17 cellular contexts compared by ENCODE assay signal in the genomic region with DNA sequence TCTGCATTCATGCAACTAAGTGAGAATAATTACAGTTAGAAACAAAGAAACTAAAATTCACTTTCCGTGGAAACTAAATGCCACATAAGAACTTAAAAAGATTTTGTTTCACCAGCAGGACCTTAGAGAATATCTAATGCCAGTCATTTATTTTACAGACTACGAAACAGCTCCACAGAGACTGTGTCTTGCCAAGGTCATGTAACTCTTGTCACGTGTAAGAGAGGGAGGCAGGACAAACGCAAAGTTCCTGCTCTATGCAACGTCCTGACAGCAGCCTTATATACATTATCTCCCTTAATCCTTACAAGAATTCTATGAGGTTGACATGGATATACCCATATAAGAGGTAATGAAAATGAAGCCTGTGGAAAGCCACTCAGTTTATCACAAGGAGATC.
"Had no signal": no experiment of that assay in that cellular context is flagged by ENCODE, and none has a peak within 500 bp of the region (broad histone marks: within the 10 kb centered on the region; RNA-seq: fewer than 3 reads in every experiment).

No MANE protein-coding gene starts in this region.

- H3K9ac ChIP-seq: neural progenitor cell had no signal

- H3K36me3 ChIP-seq: ovary had no signal

- H3K4me3 Mint-ChIP-seq: activated CD4-positive, alpha-beta memory T cell treated with anti-CD3 and anti-CD28 coated beads for 36 hours; neural progenitor cell had no signal

- H3K9me3 ChIP-seq: ovary had no signal

- H2AFZ ChIP-seq: neural progenitor cell had no signal

- DNase-seq: activated CD4-positive, alpha-beta memory T cell treated with anti-CD3 and anti-CD28 coated beads for 36 hours; activated gamma-delta T cell; activated T-cell treated with anti-CD3 and anti-CD28 coated beads, Interleukin-2, amount 50 U/mL, for 48 hours; amniotic stem cell; kidney glomerular epithelial cell; midbrain; ovary; stimulated activated CD4-positive, alpha-beta T cell treated with anti-CD3 and anti-CD28 coated beads, Interleukin-4, amount 100 ng/mL, for 24 hours; stimulated activated naive CD4-positive, alpha-beta T cell treated with Interleukin-2 at 50 U/mL for 16 hours; substantia nigra; trophoblast cell had no signal

- H3K27ac Mint-ChIP-seq: activated CD4-positive, alpha-beta memory T cell treated with anti-CD3 and anti-CD28 coated beads for 36 hours; activated naive CD4-positive, alpha-beta T cell treated with anti-CD3 and anti-CD28 coated beads, Interleukin-2, amount 50 U/mL, for 72 hours; neural progenitor cell had no signal

- H3K27me3 Mint-ChIP-seq: activated CD4-positive, alpha-beta memory T cell treated with anti-CD3 and anti-CD28 coated beads for 36 hours had no signal

- H3K4me1 ChIP-seq: neural progenitor cell had no signal

- H3K9me3 Mint-ChIP-seq: neural progenitor cell had no signal

- H3K4me1 Mint-ChIP-seq: neural progenitor cell had no signal

- H3K27ac ChIP-seq: epithelial cell of prostate, neural progenitor cell, ovary, skin epidermis, VCaP had no signal

- H3K27me3 ChIP-seq: neural progenitor cell, ovary had no signal

- ATAC-seq: activated naive CD4-positive, alpha-beta T cell treated with anti-CD3 and anti-CD28 coated beads, Interleukin-2, amount 50 U/mL, for 72 hours had no signal

- H3K4me3 ChIP-seq: lung, neural progenitor cell, ovary, skin epidermis had no signal

- H3K4me2 ChIP-seq: neural progenitor cell had no signal
